In the genomic region with DNA sequence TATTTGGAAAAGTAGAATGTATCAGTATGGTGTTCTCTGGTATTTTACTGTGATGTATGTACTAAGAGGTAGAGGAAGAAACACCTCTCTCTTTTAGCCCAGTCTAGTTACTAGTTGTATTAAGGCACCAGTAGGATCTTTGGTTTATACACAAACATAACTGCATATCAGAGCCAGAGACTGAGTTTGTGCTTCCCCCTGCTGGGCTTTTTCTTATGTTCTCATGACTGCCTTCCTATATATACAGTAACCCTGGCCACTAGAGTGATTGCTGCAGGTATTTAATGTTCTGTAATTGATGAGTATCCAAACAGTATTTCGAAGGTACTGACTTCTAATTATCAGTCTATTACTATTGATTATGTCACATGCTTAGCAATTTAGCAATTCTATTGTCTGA, we compare ENCODE assay signal across 1 cellular context.
TF ChIP-seq lines count a peak whose summit lies in the region.

No MANE protein-coding gene starts in this region.

TF ChIP-seq in A549, 52 proteins besides CTCF, POLR2A, EP300 and RAD21 (continued from another document):
- TF ChIP-seq, protein P1, sequence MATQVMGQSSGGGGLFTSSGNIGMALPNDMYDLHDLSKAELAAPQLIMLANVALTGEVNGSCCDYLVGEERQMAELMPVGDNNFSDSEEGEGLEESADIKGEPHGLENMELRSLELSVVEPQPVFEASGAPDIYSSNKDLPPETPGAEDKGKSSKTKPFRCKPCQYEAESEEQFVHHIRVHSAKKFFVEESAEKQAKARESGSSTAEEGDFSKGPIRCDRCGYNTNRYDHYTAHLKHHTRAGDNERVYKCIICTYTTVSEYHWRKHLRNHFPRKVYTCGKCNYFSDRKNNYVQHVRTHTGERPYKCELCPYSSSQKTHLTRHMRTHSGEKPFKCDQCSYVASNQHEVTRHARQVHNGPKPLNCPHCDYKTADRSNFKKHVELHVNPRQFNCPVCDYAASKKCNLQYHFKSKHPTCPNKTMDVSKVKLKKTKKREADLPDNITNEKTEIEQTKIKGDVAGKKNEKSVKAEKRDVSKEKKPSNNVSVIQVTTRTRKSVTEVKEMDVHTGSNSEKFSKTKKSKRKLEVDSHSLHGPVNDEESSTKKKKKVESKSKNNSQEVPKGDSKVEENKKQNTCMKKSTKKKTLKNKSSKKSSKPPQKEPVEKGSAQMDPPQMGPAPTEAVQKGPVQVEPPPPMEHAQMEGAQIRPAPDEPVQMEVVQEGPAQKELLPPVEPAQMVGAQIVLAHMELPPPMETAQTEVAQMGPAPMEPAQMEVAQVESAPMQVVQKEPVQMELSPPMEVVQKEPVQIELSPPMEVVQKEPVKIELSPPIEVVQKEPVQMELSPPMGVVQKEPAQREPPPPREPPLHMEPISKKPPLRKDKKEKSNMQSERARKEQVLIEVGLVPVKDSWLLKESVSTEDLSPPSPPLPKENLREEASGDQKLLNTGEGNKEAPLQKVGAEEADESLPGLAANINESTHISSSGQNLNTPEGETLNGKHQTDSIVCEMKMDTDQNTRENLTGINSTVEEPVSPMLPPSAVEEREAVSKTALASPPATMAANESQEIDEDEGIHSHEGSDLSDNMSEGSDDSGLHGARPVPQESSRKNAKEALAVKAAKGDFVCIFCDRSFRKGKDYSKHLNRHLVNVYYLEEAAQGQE (IDR thresholded peaks at IDR 0.05): no peak
- no peak for TF ChIP-seq PBX3 (IDR thresholded peaks at IDR 0.05)
- no peak for TF ChIP-seq GATA3 (IDR thresholded peaks at IDR 0.05; ENCODE audit: borderline replicate concordance)
- no peak for TF ChIP-seq CHD2 (IDR thresholded peaks at IDR 0.05; ENCODE audit: low read length, partially characterized antibody)
- TF ChIP-seq TFCP2L1 (CRISPR knock-in tag; IDR thresholded peaks at IDR 0.05): no peak
- no peak for TF ChIP-seq RCOR1 (IDR thresholded peaks at IDR 0.05; ENCODE audit: low read depth, low read length)
- TF ChIP-seq HOXB13 (CRISPR knock-in tag; IDR thresholded peaks at IDR 0.05; ENCODE audit: low read depth): no peak
- no peak for TF ChIP-seq MAZ (IDR thresholded peaks at IDR 0.05; ENCODE audit: borderline replicate concordance, low read depth, low read length)
- TF ChIP-seq, protein P2, sequence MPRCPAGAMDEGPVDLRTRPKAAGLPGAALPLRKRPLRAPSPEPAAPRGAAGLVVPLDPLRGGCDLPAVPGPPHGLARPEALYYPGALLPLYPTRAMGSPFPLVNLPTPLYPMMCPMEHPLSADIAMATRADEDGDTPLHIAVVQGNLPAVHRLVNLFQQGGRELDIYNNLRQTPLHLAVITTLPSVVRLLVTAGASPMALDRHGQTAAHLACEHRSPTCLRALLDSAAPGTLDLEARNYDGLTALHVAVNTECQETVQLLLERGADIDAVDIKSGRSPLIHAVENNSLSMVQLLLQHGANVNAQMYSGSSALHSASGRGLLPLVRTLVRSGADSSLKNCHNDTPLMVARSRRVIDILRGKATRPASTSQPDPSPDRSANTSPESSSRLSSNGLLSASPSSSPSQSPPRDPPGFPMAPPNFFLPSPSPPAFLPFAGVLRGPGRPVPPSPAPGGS (IDR thresholded peaks at IDR 0.05): no peak
- no peak for TF ChIP-seq ZFP36 (IDR thresholded peaks at IDR 0.05; ENCODE audit: borderline replicate concordance, partially characterized antibody)
